ENCODE assay signal across 11 cellular contexts in the genomic region with DNA sequence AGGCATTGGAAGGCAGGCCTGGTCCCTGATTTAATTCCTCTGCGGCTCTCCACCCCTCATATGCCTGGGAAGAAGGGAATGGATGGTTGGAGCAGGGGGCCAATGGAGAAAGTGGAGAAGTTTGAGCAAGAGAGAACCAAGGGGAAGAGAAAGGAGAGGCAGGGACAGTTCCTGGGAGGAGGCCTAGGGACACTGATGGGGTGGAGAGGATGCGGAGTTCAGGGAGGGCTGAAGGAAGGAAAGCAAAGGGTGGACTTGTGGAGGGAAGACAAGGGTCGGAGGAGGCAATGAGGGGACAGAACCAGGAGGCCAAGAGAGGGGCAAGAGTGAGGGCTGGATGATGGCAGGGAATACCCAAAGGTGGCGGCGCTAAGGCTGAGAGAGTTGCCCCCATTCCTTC. TPM values are rescaled to one million over a fixed set of nuclear protein-coding genes. Genes with fewer than 3 reads are reported as not detected.
DNase-seq lines count a peak whose midpoint lies in the region; ATAC-seq lines count a peak whose summit lies in the region.
"Had no signal": no experiment of that assay in that cellular context is flagged by ENCODE, and none has a peak within 500 bp of the region (broad histone marks: within the 10 kb centered on the region; RNA-seq: fewer than 3 reads in every experiment).

No MANE protein-coding gene starts in this region.

- peak overlapping the region; percentile 96 for H3K27ac Mint-ChIP-seq in activated CD4-positive, alpha-beta T cell treated with anti-CD3 and anti-CD28 coated beads for 36 hours
- peak overlapping the region; percentile 99 for H3K27ac Mint-ChIP-seq in activated CD4-positive, alpha-beta memory T cell treated with anti-CD3 and anti-CD28 coated beads for 36 hours
- H3K27ac Mint-ChIP-seq in immature natural killer cell: peak overlapping the region in 5 of 6 donors; percentile 13 to 93 (median 60)
- no peak overlapping the region for H3K27ac Mint-ChIP-seq in stimulated activated naive CD8-positive, alpha-beta T cell treated with anti-CD3 and anti-CD28 coated beads, Interleukin-15, amount 100 ng/mL, for 72 hours

- no peaks in the 10 kb centered on the region for H3K9me3 Mint-ChIP-seq in activated CD4-positive, alpha-beta T cell treated with anti-CD3 and anti-CD28 coated beads for 36 hours (ENCODE audit: low read depth)
- H3K9me3 Mint-ChIP-seq in activated CD4-positive, alpha-beta memory T cell treated with anti-CD3 and anti-CD28 coated beads for 36 hours: no peaks in the 10 kb centered on the region
- H3K9me3 Mint-ChIP-seq in immature natural killer cell: peaks cover 0 to 1% (median 0%) of the 10 kb centered on the region in 6 donors
- no peaks in the 10 kb centered on the region for H3K9me3 Mint-ChIP-seq in stimulated activated naive CD8-positive, alpha-beta T cell treated with anti-CD3 and anti-CD28 coated beads, Interleukin-15, amount 100 ng/mL, for 72 hours

- H3K4me3 Mint-ChIP-seq in activated CD4-positive, alpha-beta T cell treated with anti-CD3 and anti-CD28 coated beads for 36 hours: peak overlapping the region; percentile 99
- H3K4me3 Mint-ChIP-seq in activated CD4-positive, alpha-beta memory T cell treated with anti-CD3 and anti-CD28 coated beads for 36 hours: peak overlapping the region; percentile 97
- peak overlapping the region; percentile 43 to 52 (median 50) for H3K4me3 Mint-ChIP-seq in immature natural killer cell
- H3K4me3 Mint-ChIP-seq in stimulated activated naive CD8-positive, alpha-beta T cell treated with anti-CD3 and anti-CD28 coated beads, Interleukin-15, amount 100 ng/mL, for 72 hours: peak overlapping the region; percentile 58 to 73

- intact Hi-C loops in activated CD4-positive, alpha-beta T cell treated with anti-CD3 and anti-CD28 coated beads for 36 hours (cut with DNase I, micrococcal nuclease): loop anchor here in 1 of 2 experiments (1.0 to 10.0 kb wide), 3 partner anchors 8 to 1495 kb away; partner anchors contain the start of genes MEF2D and PMF1
- intact Hi-C loops in activated CD4-positive, alpha-beta memory T cell treated with anti-CD3 and anti-CD28 coated beads for 36 hours (cut with micrococcal nuclease): loop anchor here (1.0 to 10.0 kb wide), 3 partner anchors 7 to 1355 kb away; partner anchors contain the start of genes SNAPIN and ZBTB7B

- H3K4me1 Mint-ChIP-seq in activated CD4-positive, alpha-beta T cell treated with anti-CD3 and anti-CD28 coated beads for 36 hours: peaks cover 64% of the 10 kb centered on the region
- H3K4me1 Mint-ChIP-seq in activated CD4-positive, alpha-beta memory T cell treated with anti-CD3 and anti-CD28 coated beads for 36 hours (ENCODE audit: low read depth): peaks cover 73% of the 10 kb centered on the region
- H3K4me1 Mint-ChIP-seq in immature natural killer cell: peaks cover 68 to 70% of the 10 kb centered on the region in 2 donors
- peaks cover 99% of the 10 kb centered on the region for H3K4me1 Mint-ChIP-seq in stimulated activated naive CD8-positive, alpha-beta T cell treated with anti-CD3 and anti-CD28 coated beads, Interleukin-15, amount 100 ng/mL, for 72 hours

- no peak for DNase-seq in activated CD4-positive, alpha-beta T cell treated with anti-CD3 and anti-CD28 coated beads for 36 hours
- no peak for DNase-seq in activated CD4-positive, alpha-beta T cell treated with anti-CD3 and anti-CD28 coated beads, Interleukin-2, amount 50 U/mL, for 1 hour
- DNase-seq in activated CD4-positive, alpha-beta memory T cell treated with anti-CD3 and anti-CD28 coated beads for 36 hours: no peak
- DNase-seq in immature natural killer cell (no peak), SW 1271 (lab: John Stamatoyannopoulos, UW) (no peak)
- DNase-seq in stimulated activated naive CD8-positive, alpha-beta T cell treated with anti-CD3 and anti-CD28 coated beads, Interleukin-15, amount 100 ng/mL, for 72 hours: no peak
- no peak for DNase-seq in stimulated activated naive CD4-positive, alpha-beta T cell treated with Interleukin-2 at 50 U/mL for 16 hours (lab: John Stamatoyannopoulos, UW)
- DNase-seq: stimulated activated CD4-positive, alpha-beta T cell treated with anti-CD3 and anti-CD28 coated beads, Interleukin-1b, Interleukin-23, amount 100 ng/mL, for 48 hours had no signal

- POLR2A ChIA-PET in activated CD4-positive, alpha-beta T cell treated with anti-CD3 and anti-CD28 coated beads for 36 hours (lab: Charles Lee): no interaction called here
- POLR2A ChIA-PET in activated CD4-positive, alpha-beta memory T cell treated with anti-CD3 and anti-CD28 coated beads for 36 hours (lab: Charles Lee): interaction anchor here (0.7 to 1.5 kb wide), 2 partner anchors 9 to 27 kb away, joined by 3 to 4 read pairs; no protein-coding TSS in a partner anchor

- no peaks in the 10 kb centered on the region for H3K27me3 Mint-ChIP-seq in activated CD4-positive, alpha-beta T cell treated with anti-CD3 and anti-CD28 coated beads for 36 hours
- H3K27me3 Mint-ChIP-seq in activated CD4-positive, alpha-beta memory T cell treated with anti-CD3 and anti-CD28 coated beads for 36 hours: no peaks in the 10 kb centered on the region
- peaks cover 0 to 1% (median 0%) of the 10 kb centered on the region in 3 donors for H3K27me3 Mint-ChIP-seq in immature natural killer cell (ENCODE audit: low read depth in 3 of 3)
- H3K27me3 Mint-ChIP-seq in stimulated activated naive CD8-positive, alpha-beta T cell treated with anti-CD3 and anti-CD28 coated beads, Interleukin-15, amount 100 ng/mL, for 72 hours: no peaks in the 10 kb centered on the region

- peaks cover 44% of the 10 kb centered on the region for H3K36me3 Mint-ChIP-seq in activated CD4-positive, alpha-beta T cell treated with anti-CD3 and anti-CD28 coated beads for 36 hours (ENCODE audit: low read depth)
- peaks cover 40% of the 10 kb centered on the region for H3K36me3 Mint-ChIP-seq in activated CD4-positive, alpha-beta memory T cell treated with anti-CD3 and anti-CD28 coated beads for 36 hours
- H3K36me3 Mint-ChIP-seq in immature natural killer cell: no peaks in the 10 kb centered on the region

- CTCF ChIA-PET in activated CD4-positive, alpha-beta T cell treated with anti-CD3 and anti-CD28 coated beads for 36 hours (lab: Charles Lee): interaction anchor here (0.5 to 1.0 kb wide), 3 partner anchors 11 to 94 kb away, joined by 3 to 4 read pairs (median 4); partner anchors contain the start of gene FLAD1
- CTCF ChIA-PET in activated CD4-positive, alpha-beta memory T cell treated with anti-CD3 and anti-CD28 coated beads for 36 hours (lab: Charles Lee): interaction anchor here (1.1 to 4.2 kb wide), 5 partner anchors 7 to 82 kb away, joined by 3 to 43 read pairs (median 6); no protein-coding TSS in a partner anchor

- no peak for ATAC-seq in activated CD4-positive, alpha-beta T cell treated with anti-CD3 and anti-CD28 coated beads for 36 hours
- no peak for ATAC-seq in stimulated activated naive CD8-positive, alpha-beta T cell treated with anti-CD3 and anti-CD28 coated beads, Interleukin-15, amount 100 ng/mL, for 72 hours
- no peak for ATAC-seq in HG03196 (IDR thresholded peaks at IDR 0.05; ENCODE audit: unreplicated experiment)
- ATAC-seq: Panc1 had no signal

RNA-seq across cellular contexts. Expression of gene ZBTB7B, which starts 7.1 kb away (rescaled TPM):
- 100 to 1,000 TPM in 1 of 2 experiments, 10 to 100 TPM in 1; 94.0 to 105 TPM for total RNA-seq in activated CD4-positive, alpha-beta T cell treated with anti-CD3 and anti-CD28 coated beads for 36 hours
- 100 to 1,000 TPM; 124 to 125 TPM for total RNA-seq in activated CD4-positive, alpha-beta memory T cell treated with anti-CD3 and anti-CD28 coated beads for 36 hours
- polyA plus RNA-seq in immature natural killer cell: 1 to 10 TPM in 2 of 3 donors, under 1 TPM in 1; 0.96 to 3.3 (median 1.8) TPM

RNA-seq across cellular contexts. Expression of gene LENEP, which starts 16.4 kb away (rescaled TPM):
- under 1 TPM; 0.79 to 0.80 TPM for total RNA-seq in activated CD4-positive, alpha-beta T cell treated with anti-CD3 and anti-CD28 coated beads for 36 hours
- total RNA-seq in activated CD4-positive, alpha-beta memory T cell treated with anti-CD3 and anti-CD28 coated beads for 36 hours: under 1 TPM; 0.36 to 0.56 TPM
- polyA plus RNA-seq in immature natural killer cell: not detected
- total RNA-seq: temporal lobe had no signal

RNA-seq across cellular contexts. Expression of gene DCST2, which starts 23.8 kb away (rescaled TPM):
- under 1 TPM; 0.46 to 0.67 TPM for total RNA-seq in activated CD4-positive, alpha-beta T cell treated with anti-CD3 and anti-CD28 coated beads for 36 hours
- total RNA-seq in activated CD4-positive, alpha-beta memory T cell treated with anti-CD3 and anti-CD28 coated beads for 36 hours: 1 to 10 TPM; 1.1 to 1.3 TPM
- polyA plus RNA-seq in immature natural killer cell: not detected
- total RNA-seq: temporal lobe had no signal

RNA-seq across cellular contexts. Expression of gene DCST1, which starts 23.9 kb away (rescaled TPM):
- not detected for total RNA-seq in activated CD4-positive, alpha-beta T cell treated with anti-CD3 and anti-CD28 coated beads for 36 hours
- under 1 TPM in 1 of 2 experiments, not detected in 1; 0.14 TPM for total RNA-seq in activated CD4-positive, alpha-beta memory T cell treated with anti-CD3 and anti-CD28 coated beads for 36 hours
- not detected for polyA plus RNA-seq in immature natural killer cell

RNA-seq across cellular contexts. Expression of gene FLAD1, which starts 26.6 kb away (rescaled TPM):
- 10 to 100 TPM; 38.0 to 42.4 TPM for total RNA-seq in activated CD4-positive, alpha-beta T cell treated with anti-CD3 and anti-CD28 coated beads for 36 hours
- 10 to 100 TPM; 45.4 to 49.4 TPM for total RNA-seq in activated CD4-positive, alpha-beta memory T cell treated with anti-CD3 and anti-CD28 coated beads for 36 hours
- polyA plus RNA-seq in immature natural killer cell: 10 to 100 TPM; 40.9 to 99.7 (median 41.7) TPM

Comparison
In these comparisons a context has a peak if more than half of its experiments do, and no peak if none do; other contexts are left out.
1. H3K27ac Mint-ChIP-seq: peak in activated CD4-positive, alpha-beta T cell treated with anti-CD3 and anti-CD28 coated beads for 36 hours (single experiment), activated CD4-positive, alpha-beta memory T cell treated with anti-CD3 and anti-CD28 coated beads for 36 hours (single experiment) and immature natural killer cell (5 of 6); none in stimulated activated naive CD8-positive, alpha-beta T cell treated with anti-CD3 and anti-CD28 coated beads, Interleukin-15, amount 100 ng/mL, for 72 hours (0 of 2).
2. Peak in every context shown above with its lines, with median percentiles within 50 percentile points of each other: H3K4me3 Mint-ChIP-seq.